ENCODE assay signal across 8 cellular contexts in the genomic region with DNA sequence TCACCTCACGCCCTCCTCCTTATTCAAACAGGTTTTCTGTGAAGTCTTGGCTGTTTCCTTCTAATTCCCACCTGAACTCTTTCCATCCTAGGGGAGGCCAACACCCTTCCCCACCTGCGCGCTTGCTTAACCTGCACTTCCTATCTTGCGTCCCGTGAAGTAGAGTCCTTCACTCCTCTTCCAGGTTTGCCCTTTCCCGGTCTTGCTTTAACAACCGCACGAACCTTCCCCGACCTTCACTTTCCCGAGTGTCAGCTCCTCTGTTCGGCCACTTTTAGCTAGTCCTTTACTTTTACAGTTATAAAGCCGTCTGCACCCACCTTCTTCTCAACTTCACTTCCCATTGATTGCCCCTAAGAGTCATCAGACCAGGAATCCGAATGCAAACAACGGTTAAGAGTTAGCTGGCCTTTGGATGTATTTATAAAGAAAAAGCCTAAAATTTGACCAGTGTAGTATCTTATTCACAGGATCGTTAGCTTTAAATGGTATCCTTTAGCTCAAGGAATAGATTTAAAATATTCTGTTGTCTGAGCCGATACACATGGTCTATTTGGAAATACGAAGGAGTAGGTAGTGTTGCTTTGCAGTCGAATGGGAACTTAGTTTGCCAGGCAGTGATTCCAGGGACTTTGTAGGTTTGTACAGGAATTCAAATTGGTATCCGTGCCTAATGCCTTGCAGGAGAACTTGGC. TPM values are rescaled to one million over a fixed set of nuclear protein-coding genes. Genes with fewer than 3 reads are reported as not detected.
DNase-seq lines count a peak whose midpoint lies in the region; ATAC-seq and TF ChIP-seq lines count a peak whose summit lies in the region.

No MANE protein-coding gene starts in this region.

- WGBS in mammary epithelial cell (ENCODE audit: low coverage, missing lambda C conversion rate), result 1% methylated on average over 18 of the region's 19 CpGs
- 0% methylated on average over 19 of the region's 19 CpGs for WGBS in lung, 2 donors
- 0% methylated on average over 19 of the region's 19 CpGs for WGBS in upper lobe of left lung, 2 donors

- peak overlapping the region; percentile 89 for H3K9ac ChIP-seq in mammary epithelial cell (ENCODE audit: insufficient read depth, low read length)

- peak overlapping the region; percentile 93 for H3K4me2 ChIP-seq in mammary epithelial cell (ENCODE audit: insufficient read depth, low read depth, low read length)

- H3K9me3 ChIP-seq in mammary epithelial cell (replicated peaks; ENCODE audit: insufficient read depth, low read length), result no peaks in the 10 kb centered on the region
- H3K9me3 ChIP-seq in lung (ENCODE audit: control insufficient read depth in 2 of 2, insufficient read depth in 1 of 2, low read length in 1 of 2), result no peaks in the 10 kb centered on the region
- H3K9me3 ChIP-seq in upper lobe of left lung, result no peaks in the 10 kb centered on the region

- BruUV-seq in mammary epithelial cell (replicated peaks; lab: Mats Ljungman, UMichigan), result TSS peak; percentile 30

- H4K20me1 ChIP-seq in mammary epithelial cell (ENCODE audit: insufficient read depth, low read length), result no peaks in the 10 kb centered on the region

- CTCF ChIA-PET in mammary epithelial cell (lab: Charles Lee; ENCODE audit: low non-redundant PET), result interaction anchor here (0.7 to 1.4 kb wide), 3 partner anchors 107 to 581 kb away, joined by 4 to 6 read pairs (median 5); no protein-coding TSS in a partner anchor

- H3K36me3 ChIP-seq in mammary epithelial cell (ENCODE audit: insufficient read depth, low read length), result no peaks in the 10 kb centered on the region
- H3K36me3 ChIP-seq in lung (ENCODE audit: control insufficient read depth in 2 of 2, insufficient read depth in 2 of 2, low read length in 2 of 2), result no peaks in the 10 kb centered on the region
- H3K36me3 ChIP-seq in upper lobe of left lung, result no peaks in the 10 kb centered on the region

- peaks cover 36% of the 10 kb centered on the region for H3K4me1 ChIP-seq in mammary epithelial cell (ENCODE audit: insufficient read depth, low read length)
- H3K4me1 ChIP-seq in lung (ENCODE audit: control insufficient read depth in 2 of 2, insufficient read depth in 2 of 2, low read length in 2 of 2), result peaks cover 5 to 9% of the 10 kb centered on the region in 2 donors
- H3K4me1 ChIP-seq in upper lobe of left lung, result peaks cover 34 to 45% (median 37%) of the 10 kb centered on the region in 4 donors

- TF ChIP-seq POLR2A in upper lobe of left lung (IDR thresholded peaks at IDR 0.05), result no peak

- DNase-seq in NOMO-1 treated with DMSO at 0.1 percent for 48 hours (lab: John Stamatoyannopoulos, UW; ENCODE audit: unreplicated experiment), result peak; percentile 11
- DNase-seq in NOMO-1 treated with dmso at 0.1 percent for 144 hours (lab: John Stamatoyannopoulos, UW; ENCODE audit: unreplicated experiment), result no peak
- peak; percentile 53 for DNase-seq in NCI-H69 (lab: John Stamatoyannopoulos, UW)
- DNase-seq in mammary epithelial cell, result no peak
- peak; percentile 66 for DNase-seq in lung (ENCODE audit: low spot score)
- DNase-seq in upper lobe of left lung, result no peak
- DNase-seq in AG08396 (ENCODE audit: low spot score), result no peak

- ATAC-seq in lung (ENCODE audit: insufficient read depth, low FRiP score), result no peak
- ATAC-seq in upper lobe of left lung (ENCODE audit: low FRiP score in 2 of 2), result no peak
- ATAC-seq in GM21717 (IDR thresholded peaks at IDR 0.05; ENCODE audit: unreplicated experiment), result no peak

- H3K27ac ChIP-seq in mammary epithelial cell (ENCODE audit: insufficient read depth, low read depth, low read length), result peak overlapping the region; percentile 65
- H3K27ac ChIP-seq in lung (ENCODE audit: low read depth in 1 of 2, low read length in 1 of 2), result peak overlapping the region; percentile 98 to 100
- H3K27ac ChIP-seq in upper lobe of left lung, result peak overlapping the region; percentile 98 to 100 (median 100)

- H3K4me3 ChIP-seq in mammary epithelial cell (replicated peaks in 1 of 3; ENCODE audit: insufficient read depth in 1 of 3, low read depth in 2 of 3, low read length in 3 of 3) (peak overlapping the region; percentile 63 to 95 (median 92)), lung (peak overlapping the region; percentile 88), upper lobe of left lung (peak overlapping the region; percentile 69 to 88 (median 76))

- peak overlapping the region; percentile 96 for H2AFZ ChIP-seq in mammary epithelial cell (ENCODE audit: low read depth, low read length)

- no peaks in the 10 kb centered on the region for H3K27me3 ChIP-seq in mammary epithelial cell (ENCODE audit: insufficient read depth, low read length)
- H3K27me3 ChIP-seq in lung (ENCODE audit: control insufficient read depth, insufficient read depth), result no peaks in the 10 kb centered on the region
- H3K27me3 ChIP-seq in upper lobe of left lung, result no peaks in the 10 kb centered on the region

- in situ Hi-C loops in mammary epithelial cell (cut with MboI; ENCODE audit: low sequenced_read_pairs in 2 of 2), result no loop called here

- TF ChIP-seq CTCF in mammary epithelial cell (conservative IDR thresholded peaks at IDR 0.05 in 1 of 2, IDR thresholded peaks at IDR 0.05 in 1 of 2; ENCODE audit: extremely low read depth in 1 of 2, insufficient read depth in 1 of 2, low read depth in 1 of 2, low read length in 2 of 2) (no peak), lung (IDR thresholded peaks at IDR 0.05; ENCODE audit: control extremely low read depth, extremely low read depth) (no peak), upper lobe of left lung (IDR thresholded peaks at IDR 0.05) (no peak)

- peaks cover 51% of the 10 kb centered on the region for H3K79me2 ChIP-seq in mammary epithelial cell (ENCODE audit: insufficient read depth, low read length)

- TF ChIP-seq EP300 in upper lobe of left lung (IDR thresholded peaks at IDR 0.05), result peak in 1 of 4 donors; percentile 2

- intact Hi-C loops in mammary epithelial cell (cut with micrococcal nuclease), result loop anchor here (5.0 kb wide), 1 partner anchor 1029 kb away; a partner anchor contains a TSS

- dilution Hi-C loops in mammary epithelial cell (cut with HindIII; ENCODE audit: low sequenced_read_pairs), result no loop called here

RNA-seq across cellular contexts. Expression of a gene that starts 1.4 kb away (rescaled TPM):
- total RNA-seq in mammary epithelial cell (10 to 100 TPM; 17.3 to 19.0 TPM), lung (100 to 1,000 TPM in 1 of 2 donors, 10 to 100 TPM in 1; 62.9 to 143 TPM), upper lobe of left lung (100 to 1,000 TPM in 1 of 6 donors, 10 to 100 TPM in 5; 71.2 to 130 (median 88.5) TPM)
- polyA plus RNA-seq in mammary epithelial cell (10.4 TPM), lung (10 to 100 TPM; 31.3 to 45.7 TPM)
- 7.4 TPM for polyA minus RNA-seq in mammary epithelial cell

Comparison
In these comparisons a context has a peak if more than half of its experiments do, and no peak if none do; other contexts are left out.
1. DNase-seq: peak in NOMO-1 treated with DMSO at 0.1 percent for 48 hours (single experiment), NCI-H69 (single experiment) and lung (single experiment); none in NOMO-1 treated with dmso at 0.1 percent for 144 hours (single experiment), mammary epithelial cell (single experiment), upper lobe of left lung (0 of 2) and AG08396 (single experiment).
2. Peak in every context shown above with its lines, with median percentiles within 50 percentile points of each other: H3K27ac ChIP-seq and H3K4me3 ChIP-seq.